1 cellular context compared by ENCODE assay signal in genomic region chr3:23072672-23073071, GRCh38.
TF ChIP-seq lines count a peak whose summit lies in the region.

No MANE protein-coding gene starts in this region.

TF ChIP-seq in GM12878, 131 proteins besides CTCF, POLR2A, EP300 and RAD21 (continued from another document):
- TF ChIP-seq ZBED1 (IDR thresholded peaks at IDR 0.05; ENCODE audit: borderline replicate concordance) = no peak
